ENCODE assay signal across 25 cellular contexts in the genomic region with DNA sequence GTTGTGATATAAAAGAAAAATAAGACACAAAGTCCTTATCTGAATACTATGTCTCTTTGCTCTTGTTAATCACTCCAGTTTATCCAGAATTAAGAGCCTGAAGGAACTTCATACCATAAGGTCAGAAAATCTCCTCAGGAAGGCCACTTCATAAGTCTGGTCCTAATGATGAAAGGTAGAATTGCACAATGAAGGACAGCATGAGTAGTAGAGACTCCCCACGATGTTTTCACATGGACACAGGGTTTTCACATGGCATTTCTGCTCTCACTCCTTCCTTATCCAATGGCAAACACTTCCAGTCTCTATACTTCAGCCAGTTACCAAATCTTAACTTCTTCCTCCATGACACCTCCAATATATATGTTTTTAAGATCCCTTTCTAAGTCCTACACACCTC. TPM values are rescaled to one million over a fixed set of nuclear protein-coding genes. Genes with fewer than 3 reads are reported as not detected.
DNase-seq lines count a peak whose midpoint lies in the region; ATAC-seq and TF ChIP-seq lines count a peak whose summit lies in the region.
"Had no signal": no experiment of that assay in that cellular context is flagged by ENCODE, and none has a peak within 500 bp of the region (broad histone marks: within the 10 kb centered on the region; RNA-seq: fewer than 3 reads in every experiment).

No MANE protein-coding gene starts in this region.

- no peaks in the 10 kb centered on the region for H3K9me1 ChIP-seq in IMR-90 (ENCODE audit: insufficient read depth, low read length)

- no CpG with 5 or more reads among the region's 1 CpG for WGBS in IMR-90 (ENCODE audit: extremely low coverage in 2 of 2, insufficient read length in 1 of 2), 2 experiments

- TF ChIP-seq RAD21 in IMR-90 (IDR thresholded peaks at IDR 0.05; ENCODE audit: low read length), result no peak

- H4K8ac ChIP-seq in IMR-90 (ENCODE audit: low read depth in 2 of 2, low read length in 2 of 2), result no peak overlapping the region

- H3K4ac ChIP-seq in IMR-90 (ENCODE audit: low read depth, low read length), result no peak overlapping the region

- intact Hi-C loops in IMR-90 (cut with micrococcal nuclease) (no loop called here), dorsolateral prefrontal cortex (cut with DNase I) (loop anchor here in 1 of 2 donors (10.0 kb wide), 2 partner anchors 239 to 761 kb away; partner anchors contain the start of genes MRM1 and SYNRG), posterior cingulate gyrus (cut with DNase I) (loop anchor here (10.0 kb wide), 1 partner anchor 111 kb away; no protein-coding TSS in a partner anchor)

- in situ Hi-C loops in IMR-90 (cut with MboI; ENCODE audit: low sequenced_read_pairs), result no loop called here

- no peak overlapping the region for H2AK9ac ChIP-seq in IMR-90 (replicated peaks; ENCODE audit: low read depth, low read length, poor library complexity)

- H3K56ac ChIP-seq in IMR-90 (ENCODE audit: extremely low read depth, insufficient read depth, low read length), result no peak overlapping the region

- TF ChIP-seq POLR2A in IMR-90 (IDR thresholded peaks at IDR 0.05; ENCODE audit: low read depth, low read length), result no peak

- no peak overlapping the region for H2BK20ac ChIP-seq in IMR-90 (ENCODE audit: low read depth, low read length)

- H2AK5ac ChIP-seq in IMR-90 (ENCODE audit: low read depth, low read length), result no peak overlapping the region

- DNase-seq in IMR-90 (no peak), amniotic epithelial cell (ENCODE audit: low read depth) (peak; percentile 81), epithelial cell of esophagus (ENCODE audit: low read depth) (peak; percentile 11), left lobe of liver (ENCODE audit: low spot score) (no peak), dorsolateral prefrontal cortex (no peak), NOMO-1 treated with dmso at 0.1 percent for 144 hours (lab: John Stamatoyannopoulos, UW; ENCODE audit: unreplicated experiment) (no peak), posterior cingulate gyrus (no peak), NCI-H1417 (lab: John Stamatoyannopoulos, UW) (no peak)
- DNase-seq: 8988T; ACHN; BE2C; CD4-positive, alpha-beta T cell; CD8-positive, alpha-beta memory T cell; DMS 273 treated with DMSO at 0.1 percent for 48 hours; DMS79; EL; GDM1; H9 had no signal

- H3K9me3 ChIP-seq in IMR-90 (ENCODE audit: control insufficient read depth, insufficient read depth, low read length), result no peaks in the 10 kb centered on the region
- H3K9me3 ChIP-seq: A549; BE2C; BLaER1 treated with 17β-estradiol and CSF1 and Interleukin-3, amounts not matched to agents 10 nM and 100 nM had no signal

- H3K79me1 ChIP-seq in IMR-90 (ENCODE audit: low read depth in 1 of 2, low read length in 2 of 2), result peaks cover 0 to 4% of the 10 kb centered on the region in 2 experiments; a peak in 2 of 4 replicates

- no peak for ATAC-seq in IMR-90 (ENCODE audit: low read depth)
- peak; percentile 35 for ATAC-seq in left lobe of liver
- ATAC-seq: GM12878, GM23338, HCT116 had no signal

- no peak overlapping the region for H2AFZ ChIP-seq in IMR-90 (replicated peaks; ENCODE audit: low read length, poor library complexity)
- H2AFZ ChIP-seq: GM23338 had no signal

- no peak overlapping the region for H2BK120ac ChIP-seq in IMR-90 (ENCODE audit: low read depth, low read length)

- H3K4me1 ChIP-seq in IMR-90 (ENCODE audit: control insufficient read depth, insufficient read depth, low read length), result peaks cover 1% of the 10 kb centered on the region; the same call in 1 of the 2 replicates

- no peak overlapping the region for H3K4me2 ChIP-seq in IMR-90 (ENCODE audit: low read depth, low read length)
- H3K4me2 ChIP-seq: A549; BLaER1 treated with 17β-estradiol and CSF1 and Interleukin-3, amounts not matched to agents 10 nM and 100 nM; GM23338 had no signal

- POLR2A ChIA-PET in IMR-90 (lab: Charles Lee; ENCODE audit: unreplicated experiment), result no interaction called here

- H4K91ac ChIP-seq in IMR-90 (ENCODE audit: insufficient read depth, low read depth, low read length), result no peak overlapping the region

- no peak overlapping the region for H3K27ac ChIP-seq in IMR-90 (ENCODE audit: insufficient read depth, low read length)
- H3K27ac ChIP-seq in dorsolateral prefrontal cortex, result no peak overlapping the region
- H3K27ac ChIP-seq: A549; BLaER1 treated with 17β-estradiol and CSF1 and Interleukin-3, amounts not matched to agents 10 nM and 100 nM had no signal

- no peak overlapping the region for H3K9ac ChIP-seq in IMR-90 (ENCODE audit: low read depth, low read length)
- H3K9ac ChIP-seq: BLaER1 treated with 17β-estradiol and CSF1 and Interleukin-3, amounts not matched to agents 10 nM and 100 nM had no signal

- no peaks in the 10 kb centered on the region for H3K36me3 ChIP-seq in IMR-90 (ENCODE audit: control insufficient read depth, insufficient read depth, low read length)
- H3K36me3 ChIP-seq: BE2C had no signal

- H4K20me1 ChIP-seq in IMR-90 (ENCODE audit: insufficient read depth, low read length), result no peaks in the 10 kb centered on the region
- H4K20me1 ChIP-seq: BLaER1 treated with 17β-estradiol and CSF1 and Interleukin-3, amounts not matched to agents 10 nM and 100 nM had no signal

- H3K23ac ChIP-seq in IMR-90 (ENCODE audit: low read depth, low read length), result no peak overlapping the region

- no peak for TF ChIP-seq CTCF in IMR-90 (conservative IDR thresholded peaks at IDR 0.05; ENCODE audit: low read depth, low read length)
- no peak for TF ChIP-seq CTCF in epithelial cell of esophagus (IDR thresholded peaks at IDR 0.05; ENCODE audit: insufficient read depth, low read depth, low read length, missing control alignments)
- no peak for TF ChIP-seq CTCF in dorsolateral prefrontal cortex (IDR thresholded peaks at IDR 0.05 in 54 of 56, conservative IDR thresholded peaks at IDR 0.05 in 2 of 56; ENCODE audit: low read depth in 1 of 56, partially characterized antibody in 56 of 56)

- H4K5ac ChIP-seq in IMR-90 (ENCODE audit: low read depth, low read length), result no peak overlapping the region

- CTCF ChIA-PET in IMR-90 (lab: Yijun Ruan, JAX), result interaction anchor here (1.5 kb wide), 1 partner anchor 8 kb away, joined by 5 read pairs; no protein-coding TSS in a partner anchor

- dilution Hi-C loops in IMR-90 (cut with HindIII; ENCODE audit: low sequenced_read_pairs, unreplicated experiment), result no loop called here

- H3K18ac ChIP-seq in IMR-90 (ENCODE audit: low read depth, low read length), result no peak overlapping the region

- no peak overlapping the region for H2BK5ac ChIP-seq in IMR-90 (ENCODE audit: low read depth, low read length, poor library complexity, severe bottlenecking)

- BruUV-seq in IMR-90 (replicated peaks; lab: Mats Ljungman, UMichigan), result no TSS peak

- H3K4me3 ChIP-seq in IMR-90 (ENCODE audit: insufficient read depth, low read depth, low read length), result no peak overlapping the region
- no peak overlapping the region for H3K4me3 ChIP-seq in epithelial cell of esophagus (ENCODE audit: low read length)
- H3K4me3 ChIP-seq in dorsolateral prefrontal cortex, result no peak overlapping the region
- H3K4me3 ChIP-seq: A549; BLaER1 treated with 17β-estradiol and CSF1 and Interleukin-3, amounts not matched to agents 10 nM and 100 nM; GM12878; GM23338 had no signal

- H3K27me3 ChIP-seq in IMR-90 (ENCODE audit: control insufficient read depth, insufficient read depth, low read length) (no peaks in the 10 kb centered on the region), dorsolateral prefrontal cortex (no peaks in the 10 kb centered on the region)
- H3K27me3 ChIP-seq: BE2C; BLaER1 treated with 17β-estradiol and CSF1 and Interleukin-3, amounts not matched to agents 10 nM and 100 nM had no signal

- no peak overlapping the region for H2BK15ac ChIP-seq in IMR-90 (ENCODE audit: low read depth, low read length)

- H3K14ac ChIP-seq in IMR-90 (replicated peaks; ENCODE audit: low read depth, low read length), result no peak overlapping the region

TF ChIP-seq in IMR-90, 13 proteins besides CTCF, POLR2A, EP300 and RAD21:
- TF ChIP-seq BHLHE40 (IDR thresholded peaks at IDR 0.05; ENCODE audit: low read depth, low read length) (no peak), MAFK (IDR thresholded peaks at IDR 0.05; ENCODE audit: low read depth, low read length) (no peak), SMC3 (IDR thresholded peaks at IDR 0.05; ENCODE audit: low read depth, low read length) (no peak), FOS (IDR thresholded peaks at IDR 0.05; ENCODE audit: low read depth, low read length) (no peak), CEBPB (IDR thresholded peaks at IDR 0.05; ENCODE audit: low read depth, low read length) (0 out of 2 replicates have a peak, but pooled peaks have one; percentile 8)
- TF ChIP-seq, protein P1, sequence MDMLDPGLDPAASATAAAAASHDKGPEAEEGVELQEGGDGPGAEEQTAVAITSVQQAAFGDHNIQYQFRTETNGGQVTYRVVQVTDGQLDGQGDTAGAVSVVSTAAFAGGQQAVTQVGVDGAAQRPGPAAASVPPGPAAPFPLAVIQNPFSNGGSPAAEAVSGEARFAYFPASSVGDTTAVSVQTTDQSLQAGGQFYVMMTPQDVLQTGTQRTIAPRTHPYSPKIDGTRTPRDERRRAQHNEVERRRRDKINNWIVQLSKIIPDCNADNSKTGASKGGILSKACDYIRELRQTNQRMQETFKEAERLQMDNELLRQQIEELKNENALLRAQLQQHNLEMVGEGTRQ (IDR thresholded peaks at IDR 0.05; ENCODE audit: low read depth, low read length), result no peak

RNA-seq across cellular contexts. Expression of gene C17orf78, which starts 10.2 kb away (rescaled TPM):
- not detected in 2 replicates for total RNA-seq in IMR-90 (2012; rRNA removed)
- not detected in 2 replicates for polyA plus RNA-seq in IMR-90 (2012; rRNA removed)
- polyA plus RNA-seq in IMR-90 (2012; cell fraction: cytosol; rRNA removed), result not detected in 2 replicates
- not detected in 2 replicates for polyA plus RNA-seq in IMR-90 (2012; cell fraction: nucleus; rRNA removed; ENCODE audit: low replicate concordance)
- total RNA-seq in left lobe of liver, result not detected
- not detected for total RNA-seq in dorsolateral prefrontal cortex
- total RNA-seq: CD4-positive, alpha-beta T cell; CD8-positive, alpha-beta memory T cell; GM12878; GM23338; H4; H9 had no signal
- polyA plus RNA-seq: A549; CD14-positive monocyte; CD8-positive, alpha-beta memory T cell had no signal

RNA-seq across cellular contexts. Expression of gene ACACA, which starts 41.0 kb away (rescaled TPM):
- total RNA-seq in IMR-90 (2012; rRNA removed), result 35.3 and 39.1 TPM in 2 replicates
- 19.7 and 21.3 TPM in 2 replicates for polyA plus RNA-seq in IMR-90 (2012; rRNA removed)
- polyA plus RNA-seq in IMR-90 (2012; cell fraction: cytosol; rRNA removed), result 8.0 and 10.6 TPM in 2 replicates
- polyA plus RNA-seq in IMR-90 (2012; cell fraction: nucleus; rRNA removed; ENCODE audit: low replicate concordance), result 16.2 and 40.7 TPM in 2 replicates
- total RNA-seq in left lobe of liver, result 37.9 TPM
- total RNA-seq in dorsolateral prefrontal cortex, result 100 to 1,000 TPM; 102 to 193 (median 140) TPM

RNA-seq across cellular contexts. Expression of gene TADA2A, which starts 41.1 kb away (rescaled TPM):
- total RNA-seq in IMR-90 (2012; rRNA removed), result 17.2 and 19.7 TPM in 2 replicates
- polyA plus RNA-seq in IMR-90 (2012; rRNA removed), result 9.0 and 13.1 TPM in 2 replicates
- 3.4 and 3.5 TPM in 2 replicates for polyA plus RNA-seq in IMR-90 (2012; cell fraction: cytosol; rRNA removed)
- 7.1 and 33.3 TPM in 2 replicates for polyA plus RNA-seq in IMR-90 (2012; cell fraction: nucleus; rRNA removed; ENCODE audit: low replicate concordance)
- 8.6 TPM for total RNA-seq in left lobe of liver
- 10 to 100 TPM; 36.4 to 61.6 (median 47.8) TPM for total RNA-seq in dorsolateral prefrontal cortex

Comparison
In these comparisons a context has a peak if more than half of its experiments do, and no peak if none do; other contexts are left out.
1. DNase-seq: peak in amniotic epithelial cell (single experiment) and epithelial cell of esophagus (single experiment); none in IMR-90 (single experiment), left lobe of liver (single experiment), dorsolateral prefrontal cortex (0 of 10), NOMO-1 treated with dmso at 0.1 percent for 144 hours (single experiment), posterior cingulate gyrus (0 of 10) and NCI-H1417 (0 of 3).